19 cellular contexts compared by ENCODE assay signal in genomic region chr4:165723051-165723805, GRCh38.
"Had no signal": no experiment of that assay in that cellular context is flagged by ENCODE, and none has a peak within 500 bp of the region (broad histone marks: within the 10 kb centered on the region; RNA-seq: fewer than 3 reads in every experiment).

No MANE protein-coding gene starts in this region.

- H3K9ac ChIP-seq: neural progenitor cell had no signal

- H3K4me1 Mint-ChIP-seq: activated B cell treated with CpG ODN at 0.5 μM for 24 hours; naive B cell; stimulated activated naive CD8-positive, alpha-beta T cell treated with anti-CD3 and anti-CD28 coated beads, Interleukin-15, amount 100 ng/mL, for 72 hours had no signal

- H3K36me3 Mint-ChIP-seq: activated naive CD8-positive, alpha-beta T cell; naive B cell; neural progenitor cell had no signal

- ATAC-seq: activated CD8-positive, alpha-beta T cell treated with anti-CD3 and anti-CD28 coated beads for 36 hours; activated T-cell treated with anti-CD3 and anti-CD28 coated beads, Interleukin-2, amount 50 U/mL, for 72 hours; psoas muscle; sciatic nerve; stimulated activated naive CD8-positive, alpha-beta T cell treated with anti-CD3 and anti-CD28 coated beads, Interleukin-15, amount 100 ng/mL, for 72 hours had no signal

- H2AFZ ChIP-seq: neural progenitor cell had no signal

- DNase-seq: activated B cell treated with CpG ODN at 0.5 μM for 24 hours; activated CD4-positive, alpha-beta T cell treated with anti-CD3 and anti-CD28 coated beads for 48 hours; activated CD8-positive, alpha-beta T cell treated with anti-CD3 and anti-CD28 coated beads for 36 hours; activated gamma-delta T cell; activated T-cell treated with anti-CD3 and anti-CD28 coated beads, Interleukin-2, amount 50 U/mL, for 72 hours; amniotic stem cell; dorsolateral prefrontal cortex; foreskin melanocyte; head of caudate nucleus; naive B cell; psoas muscle; spleen; stimulated activated naive CD8-positive, alpha-beta T cell treated with anti-CD3 and anti-CD28 coated beads, Interleukin-15, amount 100 ng/mL, for 72 hours; upper lobe of left lung had no signal

- H3K4me3 ChIP-seq: cardiac muscle cell, dorsolateral prefrontal cortex, neural progenitor cell, psoas muscle, spleen, upper lobe of left lung had no signal

- H3K36me3 ChIP-seq: cardiac muscle cell, neural progenitor cell, spleen, upper lobe of left lung had no signal

- H3K27ac ChIP-seq: cardiac muscle cell, dorsolateral prefrontal cortex, neural progenitor cell, psoas muscle, spleen, upper lobe of left lung had no signal

- H3K4me2 ChIP-seq: neural progenitor cell had no signal

- H3K4me1 ChIP-seq: psoas muscle, spleen had no signal

- H3K27me3 ChIP-seq: cardiac muscle cell, neural progenitor cell, spleen, upper lobe of left lung had no signal

- H3K9me3 Mint-ChIP-seq: activated B cell treated with CpG ODN at 0.5 μM for 24 hours; activated CD8-positive, alpha-beta T cell treated with anti-CD3 and anti-CD28 coated beads for 36 hours; stimulated activated naive CD8-positive, alpha-beta T cell treated with anti-CD3 and anti-CD28 coated beads, Interleukin-15, amount 100 ng/mL, for 72 hours; T-helper 1 cell treated with Interleukin-12 subunit alpha and Interleukin-12 subunit beta and Interleukin-4 antibody, amounts not matched to agents 30 μg/mL and 1 μg/mL, for 36 hours had no signal

- H3K9me3 ChIP-seq: psoas muscle, spleen, upper lobe of left lung had no signal

- H3K27ac Mint-ChIP-seq: activated B cell treated with CpG ODN at 0.5 μM for 24 hours; activated CD8-positive, alpha-beta T cell treated with anti-CD3 and anti-CD28 coated beads for 36 hours; activated naive CD8-positive, alpha-beta T cell; activated T-cell treated with anti-CD3 and anti-CD28 coated beads, Interleukin-2, amount 50 U/mL, for 72 hours; naive B cell; neural progenitor cell; stimulated activated naive CD8-positive, alpha-beta T cell treated with anti-CD3 and anti-CD28 coated beads, Interleukin-15, amount 100 ng/mL, for 72 hours; T-helper 1 cell treated with Interleukin-12 subunit alpha and Interleukin-12 subunit beta and Interleukin-4 antibody, amounts not matched to agents 30 μg/mL and 1 μg/mL, for 36 hours had no signal

- H3K27me3 Mint-ChIP-seq: activated B cell treated with CpG ODN at 0.5 μM for 24 hours; activated CD8-positive, alpha-beta T cell treated with anti-CD3 and anti-CD28 coated beads for 36 hours; naive B cell; stimulated activated naive CD8-positive, alpha-beta T cell treated with anti-CD3 and anti-CD28 coated beads, Interleukin-15, amount 100 ng/mL, for 72 hours had no signal

- H3K4me3 Mint-ChIP-seq: activated B cell treated with CpG ODN at 0.5 μM for 24 hours; activated CD8-positive, alpha-beta T cell treated with anti-CD3 and anti-CD28 coated beads for 36 hours; activated naive CD8-positive, alpha-beta T cell; activated T-cell treated with anti-CD3 and anti-CD28 coated beads, Interleukin-2, amount 50 U/mL, for 72 hours; naive B cell; neural progenitor cell; stimulated activated naive CD8-positive, alpha-beta T cell treated with anti-CD3 and anti-CD28 coated beads, Interleukin-15, amount 100 ng/mL, for 72 hours; T-helper 1 cell treated with Interleukin-12 subunit alpha and Interleukin-12 subunit beta and Interleukin-4 antibody, amounts not matched to agents 30 μg/mL and 1 μg/mL, for 36 hours had no signal
